8 cellular contexts compared by ENCODE assay signal in genomic region chr3:129120254-129121004, GRCh38. TPM values are rescaled to one million over a fixed set of nuclear protein-coding genes. Genes with fewer than 3 reads are reported as not detected.
A peak's percentile ranks its signal among the peaks of the same experiment; 100 is the strongest.
DNase-seq lines count a peak whose midpoint lies in the region; ATAC-seq and TF ChIP-seq lines count a peak whose summit lies in the region.

No MANE protein-coding gene starts in this region.

- ATAC-seq in GM19025 (IDR thresholded peaks at IDR 0.05; ENCODE audit: low read depth, unreplicated experiment) (peak; percentile 47), HG03280 (IDR thresholded peaks at IDR 0.05; ENCODE audit: unreplicated experiment) (peak; percentile 66), RWPE2 (ENCODE audit: low read depth) (peak; percentile 67), gastroesophageal sphincter (peak; percentile 64)

- no peaks in the 10 kb centered on the region for H3K36me3 ChIP-seq in BE2C
- peaks cover 27% of the 10 kb centered on the region for H3K36me3 ChIP-seq in RWPE2 (ENCODE audit: low read depth)
- H3K36me3 ChIP-seq in gastroesophageal sphincter, result peaks cover 0 to 5% of the 10 kb centered on the region in 2 donors
- H3K36me3 ChIP-seq in neutrophil, result peaks cover 25% of the 10 kb centered on the region

- no peaks in the 10 kb centered on the region for H3K27me3 ChIP-seq in BE2C
- H3K27me3 ChIP-seq in RWPE2 (ENCODE audit: insufficient read depth, poor library complexity, severe bottlenecking), result no peaks in the 10 kb centered on the region
- H3K27me3 ChIP-seq in gastroesophageal sphincter, result no peaks in the 10 kb centered on the region
- H3K27me3 ChIP-seq in neutrophil, result no peaks in the 10 kb centered on the region

- peak overlapping the region; percentile 73 for H3K27ac ChIP-seq in RWPE2 (ENCODE audit: poor library complexity, severe bottlenecking)
- peak overlapping the region; percentile 80 to 96 (median 93) for H3K27ac ChIP-seq in gastroesophageal sphincter
- H3K27ac ChIP-seq in neutrophil, result peak overlapping the region; percentile 97
- peak overlapping the region; percentile 68 for H3K27ac ChIP-seq in substantia nigra (ENCODE audit: low read depth, low read length, poor library complexity, severe bottlenecking)

- no peak for TF ChIP-seq EP300 in gastroesophageal sphincter (IDR thresholded peaks at IDR 0.05)

- 0 to 5% methylated on average over 3 to 9 of the region's 18 CpGs for WGBS in gastroesophageal sphincter (ENCODE audit: low coverage in 1 of 2), 2 donors

- H3K9me3 ChIP-seq in BE2C, result no peaks in the 10 kb centered on the region
- H3K9me3 ChIP-seq in RWPE2 (ENCODE audit: severe bottlenecking), result no peaks in the 10 kb centered on the region
- no peaks in the 10 kb centered on the region for H3K9me3 ChIP-seq in gastroesophageal sphincter
- no peaks in the 10 kb centered on the region for H3K9me3 ChIP-seq in neutrophil

- no peak for TF ChIP-seq CTCF in BE2C (IDR thresholded peaks at IDR 0.05; ENCODE audit: low read depth, low read length)
- peak; percentile 11 for TF ChIP-seq CTCF in RWPE2 (IDR thresholded peaks at IDR 0.05; ENCODE audit: poor library complexity, severe bottlenecking)
- TF ChIP-seq CTCF in gastroesophageal sphincter (IDR thresholded peaks at IDR 0.05), result peak in 2 of 4 experiments; percentile 50 to 62
- peak; percentile 85 for TF ChIP-seq CTCF in neutrophil (IDR thresholded peaks at IDR 0.05)

- peak; percentile 29 to 54 for TF ChIP-seq POLR2A in gastroesophageal sphincter (IDR thresholded peaks at IDR 0.05)

- DNase-seq in BE2C, result peak; percentile 42
- peak; percentile 87 for DNase-seq in RWPE2 (ENCODE audit: low spot score)
- peak; percentile 92 for DNase-seq in activated naive CD4-positive, alpha-beta T cell treated with Interleukin-2 at 50 U/mL for 16 hours
- peak in 30 of 49 donors; percentile 10 to 67 (median 36) for DNase-seq in substantia nigra (lab: John Stamatoyannopoulos, UW)

- H3K4me1 ChIP-seq in BE2C (peaks cover 5% of the 10 kb centered on the region; the same call in 1 of the 2 replicates), RWPE2 (ENCODE audit: insufficient read depth, poor library complexity, severe bottlenecking) (peaks cover 9% of the 10 kb centered on the region), gastroesophageal sphincter (peaks cover 3 to 49% (median 17%) of the 10 kb centered on the region in 3 donors), neutrophil (ENCODE audit: control insufficient read depth in 1 of 2, insufficient read depth in 1 of 2, low read depth in 1 of 2, low read length in 1 of 2) (peaks cover 43 to 48% of the 10 kb centered on the region in 2 experiments)

- H3K4me3 ChIP-seq in BE2C (ENCODE audit: low read depth, low read length) (peak overlapping the region; percentile 61), RWPE2 (ENCODE audit: severe bottlenecking) (peak overlapping the region; percentile 75), gastroesophageal sphincter (peak overlapping the region; percentile 71 to 94), neutrophil (ENCODE audit: low read depth in 1 of 2, low read length in 1 of 2) (peak overlapping the region; percentile 82 to 90)

RNA-seq across cellular contexts. Expression of gene RAB43, which starts 1.2 kb away (rescaled TPM):
- 1.2 TPM for polyA plus RNA-seq in BE2C (2012; ENCODE audit: insufficient read depth, insufficient read length, low read depth)
- 10 to 100 TPM; 10.3 to 17.9 (median 15.7) TPM for total RNA-seq in gastroesophageal sphincter

RNA-seq across cellular contexts. Expression of gene ISY1, which starts 40.4 kb away (rescaled TPM):
- 95.0 TPM for polyA plus RNA-seq in BE2C (2012; ENCODE audit: insufficient read depth, insufficient read length, low read depth)
- 10 to 100 TPM; 22.6 to 30.4 (median 25.7) TPM for total RNA-seq in gastroesophageal sphincter

RNA-seq across cellular contexts. Expression of gene GP9, which starts 59.9 kb away (rescaled TPM):
- polyA plus RNA-seq in BE2C (2012; ENCODE audit: insufficient read depth, insufficient read length, low read depth), result not detected
- not detected for total RNA-seq in gastroesophageal sphincter

Comparison
In these comparisons a context has a peak if more than half of its experiments do, and no peak if none do; other contexts are left out.
1. Peak in every context shown above with its lines: DNase-seq, ATAC-seq, H3K4me3 ChIP-seq and H3K27ac ChIP-seq.
2. DNase-seq: peak in every context shown above with its lines; median percentile 92 in activated naive CD4-positive, alpha-beta T cell treated with Interleukin-2 at 50 U/mL for 16 hours; 87 in RWPE2; 42 in BE2C; 36 in substantia nigra.